22 cellular contexts compared by ENCODE assay signal in the genomic region with DNA sequence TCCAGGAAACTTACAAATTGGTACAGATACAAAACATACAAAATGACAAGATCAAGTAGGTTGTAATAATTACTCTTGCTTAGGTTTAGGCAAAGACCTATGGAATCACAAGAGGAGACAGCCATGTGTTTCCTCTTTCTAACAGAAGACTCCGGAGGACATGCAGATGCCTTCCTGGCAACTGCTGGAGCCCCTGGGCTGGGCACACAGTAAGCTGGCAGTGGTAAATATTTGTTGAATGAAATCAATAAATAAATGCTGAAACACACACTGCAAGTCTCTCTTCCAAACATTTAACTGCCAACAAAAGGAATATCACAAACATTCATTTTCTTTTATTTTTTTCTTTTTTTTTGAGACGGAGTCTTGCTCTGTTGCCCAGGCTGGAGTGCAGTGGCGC.
"Had no signal": no experiment of that assay in that cellular context is flagged by ENCODE, and none has a peak within 500 bp of the region (broad histone marks: within the 10 kb centered on the region; RNA-seq: fewer than 3 reads in every experiment).

No MANE protein-coding gene starts in this region.

- DNase-seq: activated CD4-positive, alpha-beta memory T cell treated with anti-CD3 and anti-CD28 coated beads, Interleukin-2, amount 10 ng/mL, durations not matched to agents 7 days and 5 days; activated CD4-positive, alpha-beta T cell treated with anti-CD3 and anti-CD28 coated beads for 48 hours; activated CD4-positive, CD25-positive, alpha-beta regulatory T cell; activated CD8-positive, alpha-beta memory T cell treated with anti-CD3 and anti-CD28 coated beads, Interleukin-2, amount 50 U/mL, for 48 hours; activated effector memory CD4-positive, alpha-beta T cell treated with anti-CD3 and anti-CD28 coated beads, Interleukin-2, amount 50 U/mL, for 16 hours; activated naive CD4-positive, alpha-beta T cell treated with anti-CD3 and anti-CD28 coated beads, Interleukin-2, amount 50 U/mL, for 16 hours; activated T-cell treated with anti-CD3 and anti-CD28 coated beads, Interleukin-2, amount 50 U/mL, for 72 hours; adrenal gland; effector CD8-positive, alpha-beta T cell; esophagus squamous epithelium; heart right ventricle; left ventricle myocardium inferior; mesenchymal stem cell; naive thymus-derived CD8-positive, alpha-beta T cell; stimulated activated naive B cell treated with anti-CD40 and anti-IgM and Interleukin-4, amounts not matched to agents 10 μg/mL and 1 μg/mL and 100 μg/mL, for 72 hours; upper lobe of right lung had no signal

- H3K9me3 Mint-ChIP-seq: activated CD4-positive, alpha-beta memory T cell treated with anti-CD3 and anti-CD28 coated beads, Interleukin-2, amount 10 ng/mL, durations not matched to agents 7 days and 5 days; activated T-cell treated with anti-CD3 and anti-CD28 coated beads, Interleukin-2, amount 50 U/mL, for 72 hours; dendritic cell treated with granulocyte-macrophage colony-stimulating factor and Interleukin-4, amounts not matched to agents 40 ng/mL and 50 ng/mL, for 4 days; naive thymus-derived CD8-positive, alpha-beta T cell; stimulated activated naive B cell treated with anti-CD40 and anti-IgM and Interleukin-4, amounts not matched to agents 10 μg/mL and 1 μg/mL and 100 μg/mL, for 72 hours had no signal

- FAIRE-seq: astrocyte, bronchial epithelial cell had no signal

- H3K9me3 ChIP-seq: adrenal gland, esophagus squamous epithelium, heart right ventricle, left ventricle myocardium inferior, neutrophil, thoracic aorta, upper lobe of right lung had no signal

- H3K27me3 ChIP-seq: adrenal gland, esophagus squamous epithelium, heart right ventricle, neutrophil, upper lobe of right lung had no signal

- H3K4me3 Mint-ChIP-seq: activated CD4-positive, alpha-beta memory T cell treated with anti-CD3 and anti-CD28 coated beads, Interleukin-2, amount 10 ng/mL, durations not matched to agents 7 days and 5 days; activated T-cell treated with anti-CD3 and anti-CD28 coated beads, Interleukin-2, amount 50 U/mL, for 72 hours; dendritic cell treated with granulocyte-macrophage colony-stimulating factor and Interleukin-4, amounts not matched to agents 40 ng/mL and 50 ng/mL, for 4 days; naive thymus-derived CD8-positive, alpha-beta T cell; stimulated activated naive B cell treated with anti-CD40 and anti-IgM and Interleukin-4, amounts not matched to agents 10 μg/mL and 1 μg/mL and 100 μg/mL, for 72 hours had no signal

- H3K36me3 ChIP-seq: adrenal gland, neutrophil, thoracic aorta, upper lobe of right lung had no signal

- H3K27ac Mint-ChIP-seq: activated CD4-positive, alpha-beta memory T cell treated with anti-CD3 and anti-CD28 coated beads, Interleukin-2, amount 10 ng/mL, durations not matched to agents 7 days and 5 days; dendritic cell treated with granulocyte-macrophage colony-stimulating factor and Interleukin-4, amounts not matched to agents 40 ng/mL and 50 ng/mL, for 4 days had no signal

- H3K27ac ChIP-seq: adrenal gland, esophagus squamous epithelium, heart right ventricle, left ventricle myocardium inferior, neutrophil, parathyroid adenoma, thoracic aorta, upper lobe of right lung had no signal

- H3K4me3 ChIP-seq: adrenal gland, esophagus squamous epithelium, heart right ventricle, left ventricle myocardium inferior, thoracic aorta, upper lobe of right lung had no signal

- H3K27me3 Mint-ChIP-seq: activated CD4-positive, alpha-beta memory T cell treated with anti-CD3 and anti-CD28 coated beads, Interleukin-2, amount 10 ng/mL, durations not matched to agents 7 days and 5 days; dendritic cell treated with granulocyte-macrophage colony-stimulating factor and Interleukin-4, amounts not matched to agents 40 ng/mL and 50 ng/mL, for 4 days; naive thymus-derived CD8-positive, alpha-beta T cell; stimulated activated naive B cell treated with anti-CD40 and anti-IgM and Interleukin-4, amounts not matched to agents 10 μg/mL and 1 μg/mL and 100 μg/mL, for 72 hours had no signal

- H3K9ac ChIP-seq: parathyroid adenoma had no signal

- H2AFZ ChIP-seq: parathyroid adenoma had no signal
